ENCODE assay signal across 8 cellular contexts in genomic region chr2:26970244-26970927, GRCh38. TPM values are rescaled to one million over a fixed set of nuclear protein-coding genes. Genes with fewer than 3 reads are reported as not detected.
A peak's percentile ranks its signal among the peaks of the same experiment; 100 is the strongest.
DNase-seq lines count a peak whose midpoint lies in the region; ATAC-seq and TF ChIP-seq lines count a peak whose summit lies in the region.

Gene MAPRE3 (plus strand): TSS chr2:26970637. CDS start chr2:27022219, 51,582 bp downstream.

- intact Hi-C loops in natural killer cell (cut with micrococcal nuclease) = no loop called here

- ATAC-seq in GM21737 (IDR thresholded peaks at IDR 0.05; ENCODE audit: unreplicated experiment) (peak; percentile 72), natural killer cell (peak; percentile 86 to 91 (median 88))

- TF ChIP-seq CTCF in natural killer cell (IDR thresholded peaks at IDR 0.05) = no peak

- H3K4me1 Mint-ChIP-seq in natural killer cell = peaks cover 24 to 32% of the 10 kb centered on the region in 2 donors

- H3K27ac Mint-ChIP-seq in natural killer cell = peak within 1 kb of the TSS; percentile 68 to 84

- DNase-seq in COR-L47 (lab: John Stamatoyannopoulos, UW) = peak; percentile 97
- DNase-seq in M059J (ENCODE audit: low read depth) = peak; percentile 76
- DNase-seq in SHP77 (lab: John Stamatoyannopoulos, UW) = peak; percentile 61 to 84
- peak; percentile 74 for DNase-seq in activated gamma-delta T cell (lab: John Stamatoyannopoulos, UW)
- DNase-seq in fibroblast of the conjunctiva (ENCODE audit: low read depth) = peak; percentile 40
- DNase-seq in natural killer cell = peak; percentile 75
- DNase-seq in stimulated activated naive CD4-positive, alpha-beta T cell (lab: John Stamatoyannopoulos, UW) = peak; percentile 74 to 90 (median 80)

- no peaks in the 10 kb centered on the region for H3K36me3 Mint-ChIP-seq in natural killer cell

- H3K4me3 Mint-ChIP-seq in natural killer cell = peak within 1 kb of the TSS; percentile 85

- H3K27me3 Mint-ChIP-seq in natural killer cell (ENCODE audit: low read depth in 2 of 2) = peaks cover 20 to 23% of the 10 kb centered on the region in 2 donors

- H3K9me3 Mint-ChIP-seq in natural killer cell = no peaks in the 10 kb centered on the region

RNA-seq across cellular contexts. Expression of gene MAPRE3, which starts in this region (rescaled TPM):
- 0.57 and 7.1 TPM in 2 replicates for total RNA-seq in M059J (2014; rRNA removed; shearing (Covaris generic))
- total RNA-seq in natural killer cell = 1 to 10 TPM; 3.9 to 5.0 (median 4.2) TPM

Comparison
In these comparisons a context has a peak if more than half of its experiments do, and no peak if none do; other contexts are left out.
1. Peak in every context shown above with its lines: DNase-seq and ATAC-seq.
2. DNase-seq: peak in every context shown above with its lines; median percentile 97 in COR-L47; 80 in stimulated activated naive CD4-positive, alpha-beta T cell; 76 in M059J; 75 in natural killer cell; 74 in activated gamma-delta T cell; 72 in SHP77; 40 in fibroblast of the conjunctiva.